Comparison of ENCODE assay signal across 8 cellular contexts in genomic region chr12:12786716-12787601, GRCh38. TPM values are rescaled to one million over a fixed set of nuclear protein-coding genes. Genes with fewer than 3 reads are reported as not detected.
A peak's percentile ranks its signal among the peaks of the same experiment; 100 is the strongest.
DNase-seq lines count a peak whose midpoint lies in the region; ATAC-seq and TF ChIP-seq lines count a peak whose summit lies in the region.

No MANE protein-coding gene starts in this region.

- peaks cover 11% of the 10 kb centered on the region for H3K4me1 ChIP-seq in ES-I3 (ENCODE audit: insufficient read depth, low read length)
- H3K4me1 ChIP-seq in adipocyte (ENCODE audit: control insufficient read depth, insufficient read depth, low read length) = peaks cover 36% of the 10 kb centered on the region
- H3K4me1 ChIP-seq in upper lobe of left lung = peaks cover 15 to 35% (median 23%) of the 10 kb centered on the region in 4 donors

- peak overlapping the region; percentile 78 to 92 (median 90) for H3K27ac ChIP-seq in upper lobe of left lung

- WGBS in upper lobe of left lung, 2 donors = 7 to 10% methylated on average over 17 to 33 of the region's 80 CpGs

- H3K9ac ChIP-seq in ES-I3 (ENCODE audit: low read depth, low read length) = peak overlapping the region; percentile 50; the same call in 1 of the 2 replicates
- H3K9ac ChIP-seq in adipocyte (ENCODE audit: low read length) = peak overlapping the region; percentile 88

- peak; percentile 59 for DNase-seq in Jurkat, Clone E6-1 (ENCODE audit: low read depth, low spot score)
- DNase-seq in SW 1271 (lab: John Stamatoyannopoulos, UW) (peak; percentile 33 to 79), adipocyte (ENCODE audit: low read depth) (peak; percentile 93), cardiac septum (ENCODE audit: low spot score) (peak; percentile 90), pons (ENCODE audit: low spot score) (peak; percentile 77), upper lobe of left lung (peak; percentile 77 to 96)

- peak in 5 of 6 experiments; percentile 18 to 84 (median 66) for TF ChIP-seq CTCF in upper lobe of left lung (IDR thresholded peaks at IDR 0.05)

- H3K36me3 ChIP-seq in ES-I3 (ENCODE audit: insufficient read depth, low read length) (no peaks in the 10 kb centered on the region), adipocyte (ENCODE audit: control insufficient read depth, insufficient read depth, low read length, severe bottlenecking) (no peaks in the 10 kb centered on the region), upper lobe of left lung (no peaks in the 10 kb centered on the region)

- peak in 1 of 4 donors; percentile 5 for TF ChIP-seq EP300 in upper lobe of left lung (IDR thresholded peaks at IDR 0.05)

- H3K27me3 ChIP-seq in adipocyte (replicated peaks; ENCODE audit: control insufficient read depth, insufficient read depth, low read length) = no peaks in the 10 kb centered on the region
- H3K27me3 ChIP-seq in upper lobe of left lung = no peaks in the 10 kb centered on the region

- peak overlapping the region; percentile 68 for H3K4me3 ChIP-seq in Jurkat, Clone E6-1 (ENCODE audit: low read length)
- H3K4me3 ChIP-seq in adipocyte (ENCODE audit: low read length) = peak overlapping the region; percentile 84
- peak overlapping the region; percentile 62 to 77 (median 64) for H3K4me3 ChIP-seq in upper lobe of left lung

- ATAC-seq in GM21723 (IDR thresholded peaks at IDR 0.05; ENCODE audit: unreplicated experiment) (peak; percentile 77), upper lobe of left lung (ENCODE audit: low FRiP score in 2 of 2) (peak; percentile 91 to 98)

- intact Hi-C loops in cardiac septum (cut with DNase I) = loop anchor here (1.0 kb wide), 1 partner anchor 21 kb away; no protein-coding TSS in a partner anchor

- TF ChIP-seq POLR2A in upper lobe of left lung (IDR thresholded peaks at IDR 0.05) = peak in 3 of 4 donors; percentile 56 to 90 (median 57)

- H3K9me3 ChIP-seq in ES-I3 (ENCODE audit: control insufficient read depth, insufficient read depth, low read length) (no peaks in the 10 kb centered on the region), adipocyte (ENCODE audit: control insufficient read depth, low read length) (no peaks in the 10 kb centered on the region), upper lobe of left lung (no peaks in the 10 kb centered on the region)

RNA-seq across cellular contexts. Expression of gene APOLD1, which starts 1.5 kb away (rescaled TPM):
- polyA plus RNA-seq in Jurkat, Clone E6-1 (2012; ENCODE audit: insufficient read depth, insufficient read length) = 5.0 TPM
- total RNA-seq in cardiac septum (13.0 TPM), upper lobe of left lung (10 to 100 TPM in 5 of 6 donors, 1 to 10 TPM in 1; 8.5 to 36.5 (median 15.6) TPM)

RNA-seq across cellular contexts. Expression of gene DDX47, which starts 26.2 kb away (rescaled TPM):
- polyA plus RNA-seq in Jurkat, Clone E6-1 (2012; ENCODE audit: insufficient read depth, insufficient read length) = 71.5 TPM
- total RNA-seq in cardiac septum = 25.5 TPM
- total RNA-seq in upper lobe of left lung = 10 to 100 TPM; 34.0 to 64.0 (median 45.2) TPM

Comparison
In these comparisons a context has a peak if more than half of its experiments do, and no peak if none do; other contexts are left out.
1. Peak in every context shown above with its lines: DNase-seq, ATAC-seq, H3K4me3 ChIP-seq and H3K27ac ChIP-seq.